ENCODE assay signal across 23 cellular contexts in the genomic region with DNA sequence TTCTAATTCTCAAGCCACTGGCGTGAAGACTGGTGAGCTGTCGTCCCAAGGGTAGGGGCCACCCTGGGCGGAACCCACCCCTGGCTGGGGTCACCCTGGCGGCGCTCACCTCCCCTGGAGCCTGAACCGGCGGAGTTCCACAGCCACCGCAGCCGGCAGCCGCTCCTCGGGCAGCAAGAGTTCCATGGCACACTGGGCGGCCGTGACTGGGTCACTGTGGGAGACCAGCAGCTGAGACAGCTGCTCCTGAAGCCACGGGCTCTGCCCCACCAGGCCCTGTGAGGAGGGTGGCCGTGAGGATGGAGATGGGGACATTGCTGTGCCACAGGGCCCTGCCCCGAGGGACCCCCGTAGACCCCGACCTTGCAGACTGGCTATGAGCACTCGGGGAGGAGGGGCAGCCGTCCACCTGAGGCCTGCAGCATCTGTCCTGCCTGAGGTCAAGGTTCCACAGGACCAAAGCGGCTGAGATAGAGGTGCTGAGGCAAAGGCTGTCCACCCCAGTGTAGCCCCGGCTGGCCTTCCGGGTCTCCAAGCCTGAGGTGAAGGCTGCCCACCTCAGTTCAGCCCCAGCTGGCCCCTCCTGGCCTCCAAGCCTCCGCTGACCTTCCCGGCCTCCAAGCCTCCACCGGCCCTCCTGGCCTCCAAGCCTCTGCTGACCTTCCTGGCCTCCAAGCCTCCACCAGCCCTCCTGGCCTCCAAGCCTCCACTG.
"Had no signal": no experiment of that assay in that cellular context is flagged by ENCODE, and none has a peak within 500 bp of the region (broad histone marks: within the 10 kb centered on the region; RNA-seq: fewer than 3 reads in every experiment).

No MANE protein-coding gene starts in this region.

- H3K9me3 ChIP-seq: adrenal gland, neutrophil, pancreas, testis had no signal

- H3K27ac ChIP-seq: ascending aorta, brain microvascular endothelial cell, epithelial cell of prostate, neutrophil, pancreas, testis had no signal

- H3K4me3 ChIP-seq: adrenal gland, ascending aorta, heart left ventricle, left lung, pancreas, testis had no signal

- DNase-seq: activated CD4-positive, alpha-beta T cell treated with anti-CD3 and anti-CD28 coated beads for 1 hour; activated CD4-positive, alpha-beta T cell treated with anti-CD3 and anti-CD28 coated beads, Interleukin-2, amount 50 U/mL, for 1 hour; activated CD8-positive, alpha-beta T cell treated with anti-CD3 and anti-CD28 coated beads, Interleukin-2, amount 10 ng/mL, durations not matched to agents 7 days and 5 days; activated T-cell treated with anti-CD3 and anti-CD28 coated beads, Interleukin-2, amount 50 U/mL, for 24 hours; brain microvascular endothelial cell; central memory CD4-positive, alpha-beta T cell; left lung; mammary epithelial cell; small intestine; stimulated activated CD4-positive, alpha-beta T cell treated with anti-CD3 and anti-CD28 coated beads, Interleukin-15, amount 100 ng/mL, for 24 hours; stimulated activated CD4-positive, alpha-beta T cell treated with anti-CD3 and anti-CD28 coated beads, Interleukin-2, amount 100 ng/mL, for 48 hours; stimulated activated CD8-positive, alpha-beta memory T cell treated with anti-CD3 and anti-CD28 coated beads, Interleukin-4, amount 100 ng/mL, for 48 hours; stimulated activated naive B cell treated with anti-CD40 and anti-IgM and Interleukin-4, amounts not matched to agents 10 μg/mL and 1 μg/mL and 100 μg/mL, for 72 hours; T-helper 9 cell; testis had no signal

- H3K36me3 ChIP-seq: adrenal gland, brain microvascular endothelial cell, left lung, neutrophil, pancreas had no signal

- H3K4me1 ChIP-seq: adrenal gland, ascending aorta, pancreas, testis had no signal

- ATAC-seq: activated CD8-positive, alpha-beta T cell treated with anti-CD3 and anti-CD28 coated beads, Interleukin-2, amount 10 ng/mL, durations not matched to agents 7 days and 5 days; activated T-helper 17 cell treated with anti-CD3 and anti-CD28 coated beads, Interleukin-2, amount 50 U/mL, for 72 hours; pancreas; sciatic nerve; stimulated activated naive B cell treated with anti-CD40 and anti-IgM and Interleukin-4, amounts not matched to agents 10 μg/mL and 1 μg/mL and 100 μg/mL, for 72 hours had no signal

- H3K27me3 ChIP-seq: adrenal gland, ascending aorta, brain microvascular endothelial cell, heart left ventricle, left lung, neutrophil, pancreas, testis had no signal
